Comparison of ENCODE assay signal across 1 cellular context in the genomic region with DNA sequence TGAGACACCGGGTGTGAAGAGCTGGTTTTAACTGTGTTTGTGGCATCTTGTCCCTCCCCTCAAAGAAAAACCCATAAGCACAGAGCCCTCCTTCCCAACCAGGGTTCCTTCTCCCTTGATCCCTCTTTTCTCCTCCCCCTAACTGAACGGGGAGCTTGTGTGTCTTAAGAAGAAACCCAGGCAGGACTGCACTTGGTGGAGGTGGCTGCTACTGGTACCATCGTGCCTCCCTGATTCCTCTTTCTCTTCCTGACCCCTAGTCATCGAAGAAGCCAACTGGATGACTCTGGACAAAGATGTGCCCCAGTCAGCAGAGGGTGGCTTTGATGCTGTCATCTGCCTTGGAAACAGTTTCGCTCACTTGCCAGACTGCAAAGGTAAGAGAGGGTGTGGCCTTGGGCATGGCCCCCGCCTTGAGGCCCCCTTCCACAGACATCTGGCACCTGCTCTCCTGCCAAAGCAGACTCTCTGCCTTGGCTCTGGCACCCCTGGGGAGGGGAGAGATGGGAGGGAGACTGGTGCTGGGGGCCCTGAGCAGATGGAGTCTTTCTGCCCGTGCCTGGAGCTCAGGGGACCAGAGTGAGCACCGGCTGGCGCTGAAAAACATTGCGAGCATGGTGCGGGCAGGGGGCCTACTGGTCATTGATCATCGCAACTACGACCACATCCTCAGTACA.
TF ChIP-seq lines count a peak whose summit lies in the region.

No MANE protein-coding gene starts in this region.

TF ChIP-seq in H1, 55 proteins besides CTCF, POLR2A, EP300 and RAD21:
- TF ChIP-seq CTBP2 (IDR thresholded peaks at IDR 0.05; ENCODE audit: borderline replicate concordance, insufficient read depth, insufficient read length, low read length) (no peak), CHD1 (IDR thresholded peaks at IDR 0.05; ENCODE audit: low read depth, low read length) (no peak), CBX5 (IDR thresholded peaks at IDR 0.05; ENCODE audit: low read depth, low read length) (no peak), TEAD4 (IDR thresholded peaks at IDR 0.05; ENCODE audit: low read depth, low read length) (no peak), POU5F1 (IDR thresholded peaks at IDR 0.05; ENCODE audit: low read depth, low read length) (no peak), ZNF274 (IDR thresholded peaks at IDR 0.05; ENCODE audit: borderline replicate concordance, extremely low read depth, low read length) (no peak), ASH2L (IDR thresholded peaks at IDR 0.05; ENCODE audit: low read length) (no peak), FOSL1 (IDR thresholded peaks at IDR 0.05; ENCODE audit: insufficient read depth, low read depth, low read length) (no peak), HDAC2 (IDR thresholded peaks at IDR 0.05; ENCODE audit: borderline replicate concordance in 1 of 2, low read depth in 2 of 2, low read length in 2 of 2) (no peak), YY1 (IDR thresholded peaks at IDR 0.05; ENCODE audit: low read depth, low read length) (no peak), EGR1 (IDR thresholded peaks at IDR 0.05; ENCODE audit: borderline replicate concordance, low read depth, low read length) (no peak), BRCA1 (IDR thresholded peaks at IDR 0.05; ENCODE audit: low read depth, low read length) (no peak), KDM5A (IDR thresholded peaks at IDR 0.05; ENCODE audit: low read length) (no peak), RBBP5 (IDR thresholded peaks at IDR 0.05; ENCODE audit: borderline replicate concordance, low read depth, low read length) (no peak), GABPA (IDR thresholded peaks at IDR 0.05; ENCODE audit: borderline replicate concordance, insufficient read depth, low read length) (no peak), NANOG (IDR thresholded peaks at IDR 0.05; ENCODE audit: insufficient read depth, low read depth, low read length, poor library complexity, severe bottlenecking) (no peak), SP1 (IDR thresholded peaks at IDR 0.05; ENCODE audit: low read depth, low read length) (no peak)
- TF ChIP-seq, protein P1, sequence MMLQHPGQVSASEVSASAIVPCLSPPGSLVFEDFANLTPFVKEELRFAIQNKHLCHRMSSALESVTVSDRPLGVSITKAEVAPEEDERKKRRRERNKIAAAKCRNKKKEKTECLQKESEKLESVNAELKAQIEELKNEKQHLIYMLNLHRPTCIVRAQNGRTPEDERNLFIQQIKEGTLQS (IDR thresholded peaks at IDR 0.05; ENCODE audit: insufficient read depth, low read depth, low read length) = no peak
- TF ChIP-seq, protein P2, sequence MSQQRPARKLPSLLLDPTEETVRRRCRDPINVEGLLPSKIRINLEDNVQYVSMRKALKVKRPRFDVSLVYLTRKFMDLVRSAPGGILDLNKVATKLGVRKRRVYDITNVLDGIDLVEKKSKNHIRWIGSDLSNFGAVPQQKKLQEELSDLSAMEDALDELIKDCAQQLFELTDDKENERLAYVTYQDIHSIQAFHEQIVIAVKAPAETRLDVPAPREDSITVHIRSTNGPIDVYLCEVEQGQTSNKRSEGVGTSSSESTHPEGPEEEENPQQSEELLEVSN (IDR thresholded peaks at IDR 0.05) = no peak
